ENCODE assay signal across 16 cellular contexts in the genomic region with DNA sequence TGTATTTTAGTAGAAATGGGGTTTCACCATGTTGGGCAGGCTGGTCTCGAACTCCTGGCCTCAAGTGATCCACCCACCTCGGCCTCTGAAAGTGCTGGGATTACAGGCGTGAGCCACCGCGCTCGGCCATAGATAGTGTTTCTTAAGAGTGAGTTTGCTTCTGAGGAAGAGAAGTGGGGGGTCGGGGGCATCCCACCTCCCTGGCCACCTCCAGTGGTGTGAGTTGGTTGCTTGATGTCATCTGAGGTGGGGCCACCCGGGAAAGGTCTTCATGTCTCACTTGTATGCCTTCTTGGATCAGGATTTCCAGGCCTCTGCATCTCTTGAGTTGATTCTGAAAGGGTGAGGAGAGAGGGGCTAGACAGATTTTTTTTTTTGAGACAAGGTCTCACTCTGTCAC. TPM values are rescaled to one million over a fixed set of nuclear protein-coding genes. Genes with fewer than 3 reads are reported as not detected.
DNase-seq lines count a peak whose midpoint lies in the region; ATAC-seq, FAIRE-seq and TF ChIP-seq lines count a peak whose summit lies in the region.
"Had no signal": no experiment of that assay in that cellular context is flagged by ENCODE, and none has a peak within 500 bp of the region (broad histone marks: within the 10 kb centered on the region; RNA-seq: fewer than 3 reads in every experiment).

No MANE protein-coding gene starts in this region.

- no peaks in the 10 kb centered on the region for H3K9me3 Mint-ChIP-seq in Calu3 (ENCODE audit: low read depth, unreplicated experiment)
- H3K9me3 Mint-ChIP-seq: CD8-positive, alpha-beta T cell had no signal

- H3K9me3 ChIP-seq in kidney (ENCODE audit: control insufficient read depth in 1 of 2, low read length in 2 of 2) (no peaks in the 10 kb centered on the region), sigmoid colon (no peaks in the 10 kb centered on the region)
- H3K9me3 ChIP-seq: A549, BLaER1, HAP-1 had no signal

- H3K27me3 Mint-ChIP-seq in Calu3 (ENCODE audit: unreplicated experiment) = no peaks in the 10 kb centered on the region

- H3K4me1 ChIP-seq in kidney (ENCODE audit: control insufficient read depth in 1 of 2, insufficient read depth in 1 of 2, low read depth in 1 of 2, low read length in 2 of 2) (peaks cover 31 to 32% of the 10 kb centered on the region in 2 donors), sigmoid colon (peaks cover 0 to 29% (median 19%) of the 10 kb centered on the region in 4 donors)
- H3K4me1 ChIP-seq: HAP-1 had no signal

- H3K4me3 Mint-ChIP-seq in Calu3 (ENCODE audit: low read depth, unreplicated experiment) = no peak overlapping the region
- H3K4me3 Mint-ChIP-seq: CD8-positive, alpha-beta T cell had no signal

- CTCF ChIA-PET in Calu3 (lab: Charles Lee) = interaction anchor here (0.6 to 1.4 kb wide), 3 partner anchors 220 to 321 kb away, joined by 3 to 4 read pairs (median 3); no protein-coding TSS in a partner anchor

- intact Hi-C loops in kidney (cut with DNase I) (no loop called here), sigmoid colon (cut with DNase I) (no loop called here), Calu3 (cut with micrococcal nuclease; ENCODE audit: unreplicated experiment) (no loop called here)

- no TSS peak for BruUV-seq in Calu3 (replicated peaks; lab: Mats Ljungman, UMichigan)

- 89 to 94% methylated on average over 8 of the region's 8 CpGs for WGBS in sigmoid colon, 2 donors

- peak overlapping the region; percentile 54 for H3K27ac ChIP-seq in VCaP
- no peak overlapping the region for H3K27ac ChIP-seq in kidney (ENCODE audit: low read depth in 2 of 2, low read length in 2 of 2)
- H3K27ac ChIP-seq in sigmoid colon = no peak overlapping the region
- H3K27ac ChIP-seq: BLaER1 had no signal

- H3K27me3 ChIP-seq in sigmoid colon = no peaks in the 10 kb centered on the region
- H3K27me3 ChIP-seq: BLaER1 had no signal

- H3K36me3 Mint-ChIP-seq in Calu3 (ENCODE audit: insufficient read depth, unreplicated experiment) = peaks cover 8% of the 10 kb centered on the region
- H3K36me3 Mint-ChIP-seq: CD8-positive, alpha-beta T cell had no signal

- TF ChIP-seq POLR2A in sigmoid colon (IDR thresholded peaks at IDR 0.05) = no peak

- FAIRE-seq in kidney (lab: Jason Lieb, UNC) = no peak
- FAIRE-seq: A549, G401.6, GM12891, GM19239, H1 had no signal

- TF ChIP-seq CTCF in VCaP (conservative IDR thresholded peaks at IDR 0.05) (no peak), kidney (IDR thresholded peaks at IDR 0.05; ENCODE audit: borderline replicate concordance, extremely low read depth, insufficient read depth) (no peak), sigmoid colon (IDR thresholded peaks at IDR 0.05) (no peak), Calu3 (IDR thresholded peaks at IDR 0.05; ENCODE audit: unreplicated experiment) (no peak)

- H3K9ac ChIP-seq in kidney (ENCODE audit: low read length in 2 of 2) = no peak overlapping the region
- H3K9ac ChIP-seq: BLaER1 had no signal

- H3K4me3 ChIP-seq in kidney (ENCODE audit: low read length in 2 of 2) (no peak overlapping the region), sigmoid colon (no peak overlapping the region)
- H3K4me3 ChIP-seq: A549, BLaER1, HAP-1 had no signal

- H3K27ac Mint-ChIP-seq in Calu3 (ENCODE audit: unreplicated experiment) = no peak overlapping the region
- H3K27ac Mint-ChIP-seq: CD8-positive, alpha-beta T cell had no signal

- no peak for ATAC-seq in HG03045 (IDR thresholded peaks at IDR 0.05; ENCODE audit: unreplicated experiment)
- ATAC-seq: CD8-positive, alpha-beta T cell had no signal

- DNase-seq in kidney (peak; percentile 21), sigmoid colon (peak; percentile 40), Calu3 (no peak), HuH-7 (ENCODE audit: low spot score) (no peak)
- DNase-seq: AML-193; CD8-positive, alpha-beta T cell; DMS 273 treated with DMSO at 0.1 percent for 48 hours had no signal

- H3K36me3 ChIP-seq in kidney (ENCODE audit: control insufficient read depth in 1 of 2, insufficient read depth in 2 of 2, low read length in 2 of 2) = no peaks in the 10 kb centered on the region
- H3K36me3 ChIP-seq in sigmoid colon = no peaks in the 10 kb centered on the region
- H3K36me3 ChIP-seq: BLaER1, HAP-1 had no signal

- TF ChIP-seq EP300 in sigmoid colon (IDR thresholded peaks at IDR 0.05) = no peak

- H3K4me1 Mint-ChIP-seq in Calu3 (ENCODE audit: low read depth, unreplicated experiment) = peaks cover 66% of the 10 kb centered on the region

RNA-seq across cellular contexts. Expression of a gene that starts 57.1 kb away (rescaled TPM):
- total RNA-seq in kidney (44.5 TPM), sigmoid colon (10 to 100 TPM; 18.6 to 42.7 (median 23.8) TPM), Calu3 (2022) (56.4 and 63.8 TPM in 2 replicates)
- polyA plus RNA-seq in kidney (ENCODE audit: insufficient read depth, low read depth, low replicate concordance) (8.1 TPM), sigmoid colon (10 to 100 TPM; 10.8 to 18.5 (median 13.4) TPM)

Comparison
In these comparisons a context has a peak if more than half of its experiments do, and no peak if none do; other contexts are left out.
1. DNase-seq: peak in kidney (single experiment) and sigmoid colon (single experiment); none in Calu3 (single experiment) and HuH-7 (single experiment).